Comparison of ENCODE assay signal across 8 cellular contexts in the genomic region with DNA sequence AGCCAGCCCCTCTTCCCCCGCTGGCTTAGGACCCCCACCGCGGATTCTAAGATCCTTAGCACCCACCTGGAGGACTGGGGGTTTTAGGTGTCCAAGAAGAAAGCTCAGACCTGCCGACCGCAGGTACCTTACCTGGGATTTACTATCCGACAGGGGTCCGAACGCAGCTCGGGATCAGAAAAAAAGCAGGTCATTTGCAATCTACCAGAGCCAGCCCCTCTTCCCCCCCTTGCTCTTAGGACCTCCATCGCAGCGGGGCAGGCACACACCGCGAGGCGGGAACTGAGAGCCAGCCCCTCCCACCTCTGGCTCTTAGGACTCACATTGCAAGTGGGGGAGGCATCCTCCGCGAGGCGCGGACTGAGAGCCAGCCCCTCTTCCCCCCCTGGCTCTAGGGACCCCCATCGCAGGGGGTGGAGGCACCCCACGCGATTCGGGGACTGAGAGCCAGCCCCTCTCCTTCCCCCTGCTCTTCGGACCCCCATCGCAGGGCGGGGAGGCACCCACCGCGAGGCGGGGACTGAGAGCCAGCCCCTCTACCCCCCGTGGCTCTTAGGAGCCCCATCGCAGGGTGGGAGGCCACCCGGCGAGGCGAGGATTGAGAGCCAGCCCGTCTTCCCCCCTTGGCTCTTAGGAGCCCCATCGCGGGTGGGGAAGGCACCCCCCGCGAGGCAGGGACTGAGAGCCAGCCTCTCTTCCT.
DNase-seq lines count a peak whose midpoint lies in the region; ATAC-seq lines count a peak whose summit lies in the region.

No MANE protein-coding gene starts in this region.

- peaks cover 18 to 28% (median 22%) of the 10 kb centered on the region in 11 experiments; a peak in 21 of 22 replicates for H3K27me3 ChIP-seq in BLaER1 treated with 17β-estradiol and CSF1 and Interleukin-3, amounts not matched to agents 10 nM and 100 nM

- H3K9me3 Mint-ChIP-seq in activated naive CD4-positive, alpha-beta T cell treated with anti-CD3 and anti-CD28 coated beads, Interleukin-2, amount 50 U/mL, for 24 hours = no peaks in the 10 kb centered on the region
- H3K9me3 Mint-ChIP-seq in stimulated activated naive B cell treated with anti-CD40 and anti-IgM and Interleukin-4, amounts not matched to agents 10 μg/mL and 1 μg/mL and 100 μg/mL, for 72 hours = no peaks in the 10 kb centered on the region

- H3K4me1 Mint-ChIP-seq in activated naive CD4-positive, alpha-beta T cell treated with anti-CD3 and anti-CD28 coated beads, Interleukin-2, amount 50 U/mL, for 24 hours = peaks cover 9% of the 10 kb centered on the region
- H3K4me1 Mint-ChIP-seq in stimulated activated naive B cell treated with anti-CD40 and anti-IgM and Interleukin-4, amounts not matched to agents 10 μg/mL and 1 μg/mL and 100 μg/mL, for 72 hours = peaks cover 6 to 32% of the 10 kb centered on the region in 2 donors

- H3K27ac ChIP-seq in BLaER1 treated with 17β-estradiol and CSF1 and Interleukin-3, amounts not matched to agents 10 nM and 100 nM = peak overlapping the region in 5 of 11 experiments; percentile 12 to 43 (median 34); a peak in 5 of 22 replicates

- no peaks in the 10 kb centered on the region for H3K36me3 Mint-ChIP-seq in activated naive CD4-positive, alpha-beta T cell treated with anti-CD3 and anti-CD28 coated beads, Interleukin-2, amount 50 U/mL, for 24 hours
- H3K36me3 Mint-ChIP-seq in stimulated activated naive B cell treated with anti-CD40 and anti-IgM and Interleukin-4, amounts not matched to agents 10 μg/mL and 1 μg/mL and 100 μg/mL, for 72 hours = no peaks in the 10 kb centered on the region

- H3K4me1 ChIP-seq in BLaER1 treated with 17β-estradiol and CSF1 and Interleukin-3, amounts not matched to agents 10 nM and 100 nM = peaks cover 5 to 20% (median 14%) of the 10 kb centered on the region in 10 experiments; a peak in 12 of 20 replicates

- DNase-seq in NCI-H2107 treated with DMSO at 0.1 percent for 48 hours (lab: John Stamatoyannopoulos, UW; ENCODE audit: unreplicated experiment) (peak; percentile 57), iPS-NIHi7 (ENCODE audit: extremely low spot score) (peak; percentile 43), anterior cingulate cortex (lab: John Stamatoyannopoulos, UW) (no peak)
- DNase-seq in stimulated activated naive B cell treated with anti-CD40 and anti-IgM and Interleukin-4, amounts not matched to agents 10 μg/mL and 1 μg/mL and 100 μg/mL, for 72 hours = peak; percentile 26

- H3K27me3 Mint-ChIP-seq in activated naive CD4-positive, alpha-beta T cell treated with anti-CD3 and anti-CD28 coated beads, Interleukin-2, amount 50 U/mL, for 24 hours = peaks cover 8% of the 10 kb centered on the region
- peaks cover 5 to 30% of the 10 kb centered on the region in 2 donors for H3K27me3 Mint-ChIP-seq in stimulated activated naive B cell treated with anti-CD40 and anti-IgM and Interleukin-4, amounts not matched to agents 10 μg/mL and 1 μg/mL and 100 μg/mL, for 72 hours

- no peaks in the 10 kb centered on the region for H3K36me3 ChIP-seq in BLaER1 treated with 17β-estradiol and CSF1 and Interleukin-3, amounts not matched to agents 10 nM and 100 nM

- peak overlapping the region in 10 of 11 experiments; percentile 58 to 81 (median 70); a peak in 17 of 22 replicates for H3K9ac ChIP-seq in BLaER1 treated with 17β-estradiol and CSF1 and Interleukin-3, amounts not matched to agents 10 nM and 100 nM

- peaks cover 0 to 17% (median 11%) of the 10 kb centered on the region in 11 experiments; a peak in 11 of 22 replicates for H3K9me3 ChIP-seq in BLaER1 treated with 17β-estradiol and CSF1 and Interleukin-3, amounts not matched to agents 10 nM and 100 nM (replicated peaks in 1 of 11)

- peak; percentile 44 for ATAC-seq in GM21529 (IDR thresholded peaks at IDR 0.05; ENCODE audit: unreplicated experiment)
- ATAC-seq in stimulated activated naive B cell treated with anti-CD40 and anti-IgM and Interleukin-4, amounts not matched to agents 10 μg/mL and 1 μg/mL and 100 μg/mL, for 72 hours (replicated peaks) = peak; percentile 76 to 87
- ATAC-seq in HG03175 (IDR thresholded peaks at IDR 0.05; ENCODE audit: unreplicated experiment) = no peak

- peak overlapping the region; percentile 75 for H3K4me3 Mint-ChIP-seq in activated naive CD4-positive, alpha-beta T cell treated with anti-CD3 and anti-CD28 coated beads, Interleukin-2, amount 50 U/mL, for 24 hours
- peak overlapping the region; percentile 63 to 78 for H3K4me3 Mint-ChIP-seq in stimulated activated naive B cell treated with anti-CD40 and anti-IgM and Interleukin-4, amounts not matched to agents 10 μg/mL and 1 μg/mL and 100 μg/mL, for 72 hours

- no peaks in the 10 kb centered on the region for H4K20me1 ChIP-seq in BLaER1 treated with 17β-estradiol and CSF1 and Interleukin-3, amounts not matched to agents 10 nM and 100 nM

- peak overlapping the region; percentile 51 to 76 (median 68) for H3K4me3 ChIP-seq in BLaER1 treated with 17β-estradiol and CSF1 and Interleukin-3, amounts not matched to agents 10 nM and 100 nM

- no peak overlapping the region for H3K27ac Mint-ChIP-seq in activated naive CD4-positive, alpha-beta T cell treated with anti-CD3 and anti-CD28 coated beads, Interleukin-2, amount 50 U/mL, for 24 hours
- H3K27ac Mint-ChIP-seq in stimulated activated naive B cell treated with anti-CD40 and anti-IgM and Interleukin-4, amounts not matched to agents 10 μg/mL and 1 μg/mL and 100 μg/mL, for 72 hours = no peak overlapping the region

- H3K4me2 ChIP-seq in BLaER1 treated with 17β-estradiol and CSF1 and Interleukin-3, amounts not matched to agents 10 nM and 100 nM = peak overlapping the region; percentile 93 to 100 (median 99)

Comparison
In these comparisons a context has a peak if more than half of its experiments do, and no peak if none do; other contexts are left out.
1. DNase-seq: peak in NCI-H2107 treated with DMSO at 0.1 percent for 48 hours (single experiment), iPS-NIHi7 (single experiment) and stimulated activated naive B cell treated with anti-CD40 and anti-IgM and Interleukin-4, amounts not matched to agents 10 μg/mL and 1 μg/mL and 100 μg/mL, for 72 hours (single experiment); none in anterior cingulate cortex (0 of 58).